Comparison of ENCODE assay signal across 15 cellular contexts in the genomic region with DNA sequence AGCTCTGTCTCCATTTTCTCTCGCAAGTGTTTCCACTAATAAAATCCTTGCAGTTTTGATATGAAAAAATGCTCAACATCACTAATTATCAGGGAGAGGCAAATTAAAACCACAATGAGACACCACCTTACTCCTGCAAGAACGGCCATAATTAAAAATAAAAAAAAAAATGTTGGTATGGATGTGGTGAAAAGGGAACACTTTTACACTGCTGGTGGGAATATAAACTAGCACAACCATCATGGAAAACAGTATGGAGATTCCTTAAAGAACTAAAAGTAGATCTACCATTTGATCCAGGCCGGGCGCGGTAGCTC. TPM values are rescaled to one million over a fixed set of nuclear protein-coding genes. Genes with fewer than 3 reads are reported as not detected.
DNase-seq lines count a peak whose midpoint lies in the region; ATAC-seq and TF ChIP-seq lines count a peak whose summit lies in the region.
"Had no signal": no experiment of that assay in that cellular context is flagged by ENCODE, and none has a peak within 500 bp of the region (broad histone marks: within the 10 kb centered on the region; RNA-seq: fewer than 3 reads in every experiment).

No MANE protein-coding gene starts in this region.

- POLR2A ChIA-PET in OCI-LY7 (lab: Charles Lee), result no interaction called here
- POLR2A ChIA-PET in naive thymus-derived CD4-positive, alpha-beta T cell (lab: Charles Lee), result interaction anchor here (0.7 kb wide), 1 partner anchor 176 kb away, joined by 3 read pairs; no protein-coding TSS in a partner anchor

- no peaks in the 10 kb centered on the region for H3K27me3 ChIP-seq in neuronal stem cell (ENCODE audit: control insufficient read depth in 3 of 3, insufficient read depth in 3 of 3, low read depth in 1 of 3, low read length in 3 of 3)
- H3K27me3 ChIP-seq in naive thymus-derived CD4-positive, alpha-beta T cell (ENCODE audit: control insufficient read depth in 2 of 2, insufficient read depth in 2 of 2, low read length in 2 of 2), result no peaks in the 10 kb centered on the region

- no peaks in the 10 kb centered on the region for H3K79me1 ChIP-seq in neuronal stem cell (ENCODE audit: low read depth, low read length)

- no TSS peak for BruUV-seq in OCI-LY7 (replicated peaks; lab: Mats Ljungman, UMichigan)

- H4K8ac ChIP-seq in neuronal stem cell (ENCODE audit: low read depth, low read length), result no peak overlapping the region

- CTCF ChIA-PET in OCI-LY7 (lab: Charles Lee; ENCODE audit: unreplicated experiment), result no interaction called here
- CTCF ChIA-PET in naive thymus-derived CD4-positive, alpha-beta T cell (lab: Charles Lee), result interaction anchor here (1.1 kb wide), 1 partner anchor 13 kb away, joined by 5 read pairs; no protein-coding TSS in a partner anchor

- H2BK120ac ChIP-seq in neuronal stem cell (ENCODE audit: low read depth, low read length), result no peak overlapping the region

- H3K9me3 ChIP-seq in OCI-LY7 (ENCODE audit: low read length) (no peaks in the 10 kb centered on the region), neuronal stem cell (replicated peaks in 1 of 2; ENCODE audit: control insufficient read depth in 2 of 2, insufficient read depth in 1 of 2, low read depth in 1 of 2, low read length in 2 of 2) (no peaks in the 10 kb centered on the region)
- no peaks in the 10 kb centered on the region for H3K9me3 ChIP-seq in naive thymus-derived CD4-positive, alpha-beta T cell (ENCODE audit: control insufficient read depth in 2 of 3, low read length in 3 of 3)

- H3K36me3 ChIP-seq in OCI-LY7 (ENCODE audit: insufficient read depth, low read length) (no peaks in the 10 kb centered on the region), neuronal stem cell (replicated peaks in 1 of 2; ENCODE audit: control insufficient read depth in 2 of 2, insufficient read depth in 2 of 2, low read length in 2 of 2) (no peaks in the 10 kb centered on the region)
- no peaks in the 10 kb centered on the region for H3K36me3 ChIP-seq in naive thymus-derived CD4-positive, alpha-beta T cell (ENCODE audit: control insufficient read depth in 2 of 3, insufficient read depth in 3 of 3, low read length in 3 of 3)

- no peak overlapping the region for H3K23ac ChIP-seq in neuronal stem cell (ENCODE audit: low read depth, low read length, poor library complexity)

- H3K4me3 ChIP-seq in OCI-LY7 (ENCODE audit: low read depth, low read length, poor library complexity, severe bottlenecking) (no peak overlapping the region), neuronal stem cell (ENCODE audit: low read length in 2 of 2) (no peak overlapping the region)
- H3K4me3 ChIP-seq in naive thymus-derived CD4-positive, alpha-beta T cell (ENCODE audit: low read length), result no peak overlapping the region
- H3K4me3 ChIP-seq: K562, SK-N-MC had no signal

- no peak overlapping the region for H3K27ac Mint-ChIP-seq in chondrocyte (ENCODE audit: unreplicated experiment)
- H3K27ac Mint-ChIP-seq in naive thymus-derived CD4-positive, alpha-beta T cell, result no peak overlapping the region

- intact Hi-C loops in OCI-LY7 (cut with micrococcal nuclease; ENCODE audit: unreplicated experiment), result loop anchor here (10.0 kb wide), 2 partner anchors 133 to 213 kb away; no protein-coding TSS in a partner anchor
- intact Hi-C loops in naive thymus-derived CD4-positive, alpha-beta T cell (cut with micrococcal nuclease), result no loop called here

- no peaks in the 10 kb centered on the region for H4K20me1 ChIP-seq in OCI-LY7 (ENCODE audit: insufficient read depth, low read length)

- H3K4me1 ChIP-seq in OCI-LY7 (ENCODE audit: insufficient read depth, low read length, poor library complexity, severe bottlenecking), result no peaks in the 10 kb centered on the region
- H3K4me1 ChIP-seq in neuronal stem cell (ENCODE audit: control insufficient read depth in 2 of 2, insufficient read depth in 1 of 2, low read depth in 1 of 2, low read length in 2 of 2), result peaks cover 0 to 3% of the 10 kb centered on the region in 2 donors
- no peaks in the 10 kb centered on the region for H3K4me1 ChIP-seq in naive thymus-derived CD4-positive, alpha-beta T cell (ENCODE audit: control insufficient read depth in 2 of 2, insufficient read depth in 2 of 2, low read length in 2 of 2)

- no peak overlapping the region for H3K18ac ChIP-seq in neuronal stem cell (ENCODE audit: low read length)

- no peak overlapping the region for H2AFZ ChIP-seq in OCI-LY7 (ENCODE audit: low read length)
- peak overlapping the region; percentile 55 for H2AFZ ChIP-seq in neuronal stem cell (ENCODE audit: low read length)

- no peak overlapping the region for H2BK15ac ChIP-seq in neuronal stem cell (ENCODE audit: low read length)

- H3K27ac ChIP-seq in C4-2B (no peak overlapping the region), OCI-LY7 (ENCODE audit: low read depth, low read length, poor library complexity, severe bottlenecking) (no peak overlapping the region), neuronal stem cell (replicated peaks; ENCODE audit: low read length) (no peak overlapping the region)
- H3K27ac ChIP-seq in naive thymus-derived CD4-positive, alpha-beta T cell (ENCODE audit: low read depth, low read length), result no peak overlapping the region
- H3K27ac ChIP-seq: SK-N-MC had no signal

- peaks cover 19% of the 10 kb centered on the region for H3K27me3 Mint-ChIP-seq in chondrocyte (ENCODE audit: low read depth)
- H3K27me3 Mint-ChIP-seq in naive thymus-derived CD4-positive, alpha-beta T cell, result peaks cover 7 to 29% (median 20%) of the 10 kb centered on the region in 5 donors

- H2BK12ac ChIP-seq in neuronal stem cell (ENCODE audit: low read length), result no peak overlapping the region

- H3K4me2 ChIP-seq in OCI-LY7 (ENCODE audit: low read length) (no peak overlapping the region), neuronal stem cell (ENCODE audit: insufficient read depth, low read length, poor library complexity, severe bottlenecking) (no peak overlapping the region)

- H3K14ac ChIP-seq in neuronal stem cell (ENCODE audit: low read length), result no peak overlapping the region

- no peak for DNase-seq in OCI-LY7 (ENCODE audit: low spot score)
- no peak for DNase-seq in chondrocyte (ENCODE audit: low spot score)
- DNase-seq in neuronal stem cell (ENCODE audit: low spot score), result no peak
- no peak for DNase-seq in HPDE6-E6E7 (ENCODE audit: extremely low spot score)
- no peak for DNase-seq in activated T-cell treated with anti-CD3 and anti-CD28 coated beads, Interleukin-2, amount 50 U/mL, for 48 hours
- no peak for DNase-seq in ecto neural progenitor cell (ENCODE audit: low spot score)
- DNase-seq in naive thymus-derived CD4-positive, alpha-beta T cell, result no peak
- DNase-seq: GDM1; MM.1S; NCI-H510A; NK-92 treated with Interleukin-12 subunit alpha and Interleukin-12 subunit beta, amount 100 ng/mL, for 24 hours had no signal

- no peaks in the 10 kb centered on the region for H3K36me3 Mint-ChIP-seq in chondrocyte (ENCODE audit: low read depth)
- no peaks in the 10 kb centered on the region for H3K36me3 Mint-ChIP-seq in naive thymus-derived CD4-positive, alpha-beta T cell

- H3K79me2 ChIP-seq in OCI-LY7 (ENCODE audit: insufficient read depth, low read depth, low read length), result no peaks in the 10 kb centered on the region

- no peak for ATAC-seq in naive thymus-derived CD4-positive, alpha-beta T cell

- no peak overlapping the region for H4K91ac ChIP-seq in neuronal stem cell (ENCODE audit: low read depth, low read length, poor library complexity)

- WGBS in neuronal stem cell (ENCODE audit: extremely low coverage in 2 of 2, insufficient read length in 2 of 2, insufficient replicate concordance in 1 of 2), 2 donors, result no CpG with 5 or more reads among the region's 5 CpGs

- H3K9ac ChIP-seq in neuronal stem cell (ENCODE audit: low read depth, low read length, poor library complexity), result no peak overlapping the region

- peak; percentile 64 for TF ChIP-seq CTCF in C4-2B (conservative IDR thresholded peaks at IDR 0.05)
- peak; percentile 18; the same call in 1 of the 2 replicates for TF ChIP-seq CTCF in OCI-LY7 (conservative IDR thresholded peaks at IDR 0.05; ENCODE audit: low read length)
- peak; percentile 60 for TF ChIP-seq CTCF in chondrocyte (IDR thresholded peaks at IDR 0.05)

- no peak overlapping the region for H3K4me3 Mint-ChIP-seq in chondrocyte (ENCODE audit: unreplicated experiment)
- no peak overlapping the region for H3K4me3 Mint-ChIP-seq in naive thymus-derived CD4-positive, alpha-beta T cell

- no peak overlapping the region for H2BK5ac ChIP-seq in neuronal stem cell (ENCODE audit: low read length)

- no peaks in the 10 kb centered on the region for H3K9me2 ChIP-seq in OCI-LY7 (ENCODE audit: insufficient read depth, low read length)

- no peak overlapping the region for H3K4ac ChIP-seq in neuronal stem cell (ENCODE audit: low read length)

- H3K4me1 Mint-ChIP-seq in chondrocyte (ENCODE audit: low read depth), result no peaks in the 10 kb centered on the region
- H3K4me1 Mint-ChIP-seq in naive thymus-derived CD4-positive, alpha-beta T cell, result peaks cover 0 to 2% (median 0%) of the 10 kb centered on the region in 7 donors

- H2AK5ac ChIP-seq in neuronal stem cell (ENCODE audit: low read depth, low read length), result no peak overlapping the region

- peaks cover 3% of the 10 kb centered on the region for H3K9me3 Mint-ChIP-seq in chondrocyte (ENCODE audit: low read depth)
- H3K9me3 Mint-ChIP-seq in naive thymus-derived CD4-positive, alpha-beta T cell, result no peaks in the 10 kb centered on the region

RNA-seq across cellular contexts. Expression of gene GREB1L, which starts 49.8 kb away (rescaled TPM):
- not detected in 2 replicates for total RNA-seq in OCI-LY7 (2014; rRNA removed; shearing (Covaris generic))
- total RNA-seq in OCI-LY7 (2022) (not detected in 2 replicates), chondrocyte (2.3 to 4.1 TPM (median 2.4 TPM) in 3 replicates)
- polyA plus RNA-seq in neuronal stem cell (2013, experiment 1 of 2), result 59.3 TPM
- 59.9 TPM for polyA plus RNA-seq in neuronal stem cell (2013, experiment 2 of 2)
- not detected for total RNA-seq in naive thymus-derived CD4-positive, alpha-beta T cell
- under 1 TPM; 0.09 to 0.11 TPM for polyA plus RNA-seq in naive thymus-derived CD4-positive, alpha-beta T cell
- total RNA-seq: HT-29, K562 had no signal
